ENCODE assay signal across 24 cellular contexts in the genomic region with DNA sequence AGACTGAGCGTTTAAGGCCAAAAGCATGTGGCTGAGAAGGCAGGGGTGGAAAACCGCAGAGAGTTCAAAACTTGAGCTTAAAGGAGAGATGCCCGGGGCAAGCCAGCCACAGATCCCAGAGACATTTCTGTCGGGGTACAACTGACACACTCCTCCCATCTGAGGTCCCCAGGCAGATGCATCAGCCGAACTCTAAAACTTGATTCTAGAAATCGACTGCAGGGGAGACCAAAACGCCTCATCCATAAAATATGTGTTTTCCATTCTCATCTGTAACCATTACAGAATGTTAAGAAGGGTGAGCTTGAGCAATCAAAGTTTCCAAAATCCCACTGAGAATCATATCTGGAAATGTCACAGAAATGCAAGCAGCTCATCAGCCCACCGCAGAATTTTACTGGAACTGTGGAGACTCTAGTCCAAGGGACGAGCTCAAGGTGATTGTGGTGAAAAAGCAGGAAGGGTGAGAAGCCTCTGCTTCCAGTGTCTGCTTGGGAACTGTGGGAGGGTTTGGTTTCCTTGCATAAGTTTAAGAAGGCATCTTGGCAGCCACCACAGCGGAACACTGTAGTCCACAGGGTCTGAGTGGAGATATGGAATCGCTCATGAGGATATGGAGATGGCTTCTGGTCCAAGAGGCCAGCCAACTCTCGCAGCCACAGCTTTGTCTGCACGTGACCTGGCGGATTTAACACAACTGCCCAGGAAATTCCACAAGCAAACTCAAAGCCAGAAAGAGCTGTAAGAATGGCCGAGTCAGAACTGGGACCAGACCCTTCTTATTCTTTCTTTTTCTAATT.
DNase-seq lines count a peak whose midpoint lies in the region; ATAC-seq and TF ChIP-seq lines count a peak whose summit lies in the region.
"Had no signal": no experiment of that assay in that cellular context is flagged by ENCODE, and none has a peak within 500 bp of the region (broad histone marks: within the 10 kb centered on the region; RNA-seq: fewer than 3 reads in every experiment).

No MANE protein-coding gene starts in this region.

- H3K4me1 Mint-ChIP-seq in H9 = no peaks in the 10 kb centered on the region

- H3K14ac ChIP-seq in H9 (ENCODE audit: insufficient read depth, low read length) = no peak overlapping the region

- no peaks in the 10 kb centered on the region for H3K9me3 Mint-ChIP-seq in H9
- H3K9me3 Mint-ChIP-seq: activated CD4-positive, alpha-beta memory T cell treated with anti-CD3 and anti-CD28 coated beads, Interleukin-2, amount 10 ng/mL, durations not matched to agents 7 days and 5 days; activated naive CD4-positive, alpha-beta T cell treated with anti-CD3 and anti-CD28 coated beads for 36 hours; effector memory CD8-positive, alpha-beta T cell; type B pancreatic cell had no signal

- H2BK5ac ChIP-seq in H9 (ENCODE audit: insufficient read length, low read length) = no peak overlapping the region

- H3K36me3 ChIP-seq in left ventricle myocardium inferior = peaks cover 44% of the 10 kb centered on the region
- H3K36me3 ChIP-seq in sigmoid colon = no peaks in the 10 kb centered on the region
- H3K36me3 ChIP-seq: ascending aorta had no signal

- no peak overlapping the region for H2BK15ac ChIP-seq in H9 (ENCODE audit: low read depth, low read length)

- no peak overlapping the region for H3T11ph ChIP-seq in H9 (ENCODE audit: low read length)

- H3K23ac ChIP-seq in H9 (ENCODE audit: insufficient read length, low read depth, low read length) = no peak overlapping the region

- no peak overlapping the region for H2BK20ac ChIP-seq in H9 (ENCODE audit: low read depth, low read length, poor library complexity, severe bottlenecking)

- peak; percentile 93 for ATAC-seq in Right ventricle myocardium inferior
- no peak for ATAC-seq in HG02970 (IDR thresholded peaks at IDR 0.05; ENCODE audit: low FRiP score, unreplicated experiment)
- ATAC-seq: effector memory CD8-positive, alpha-beta T cell; stimulated activated naive CD8-positive, alpha-beta T cell treated with anti-CD3 and anti-CD28 coated beads, Interleukin-15, Interleukin-2, amounts not matched to agents 100 U/mL and 50 U/mL, for 24 hours had no signal

- whole genome bisulfite sequencing in sigmoid colon, 2 donors = 84 to 92% methylated on average over 15 of the region's 15 CpGs
- WGBS in H9 (ENCODE audit: extremely low coverage, insufficient read length, low lambda C conversion rate) = no CpG with 5 or more reads among the region's 15 CpGs

- no peaks in the 10 kb centered on the region for H3K27me3 Mint-ChIP-seq in H9 (ENCODE audit: low read depth)
- H3K27me3 Mint-ChIP-seq: activated CD4-positive, alpha-beta memory T cell treated with anti-CD3 and anti-CD28 coated beads, Interleukin-2, amount 10 ng/mL, durations not matched to agents 7 days and 5 days; effector memory CD8-positive, alpha-beta T cell had no signal

- no peaks in the 10 kb centered on the region for H3K9me3 ChIP-seq in left ventricle myocardium inferior (replicated peaks)
- H3K9me3 ChIP-seq in sigmoid colon = no peaks in the 10 kb centered on the region
- H3K9me3 ChIP-seq in H9 (ENCODE audit: control insufficient read depth, low read depth, low read length) = no peaks in the 10 kb centered on the region
- H3K9me3 ChIP-seq: ascending aorta, BE2C, esophagus squamous epithelium, lower lobe of right lung, SK-N-SH had no signal

- no peaks in the 10 kb centered on the region for H4K20me1 ChIP-seq in H9 (ENCODE audit: control insufficient read depth, insufficient read depth, insufficient read length)

- no peak overlapping the region for H2BK120ac ChIP-seq in H9 (ENCODE audit: low read depth, low read length, poor library complexity, severe bottlenecking)

- TF ChIP-seq CTCF in left ventricle myocardium inferior (IDR thresholded peaks at IDR 0.05; ENCODE audit: borderline replicate concordance) (no peak), sigmoid colon (IDR thresholded peaks at IDR 0.05) (no peak), H9 (conservative IDR thresholded peaks at IDR 0.05) (no peak)

- intact Hi-C loops in Right ventricle myocardium inferior (cut with DNase I) = no loop called here
- intact Hi-C loops in cardiac septum (cut with DNase I) = no loop called here
- intact Hi-C loops in left ventricle myocardium inferior (cut with micrococcal nuclease) = no loop called here
- intact Hi-C loops in sigmoid colon (cut with DNase I) = no loop called here

- H4K8ac ChIP-seq in H9 (replicated peaks; ENCODE audit: insufficient read length, low read depth, low read length) = no peak overlapping the region

- H2BK12ac ChIP-seq in H9 (ENCODE audit: insufficient read length, low read depth, low read length) = no peak overlapping the region

- H3K4me3 ChIP-seq in left ventricle myocardium inferior (no peak overlapping the region), sigmoid colon (no peak overlapping the region)
- H3K4me3 ChIP-seq: esophagus squamous epithelium, lower lobe of right lung had no signal

- H3K27ac Mint-ChIP-seq in H9 = no peak overlapping the region; a peak in 2 of 7 replicates
- H3K27ac Mint-ChIP-seq: activated CD4-positive, alpha-beta memory T cell treated with anti-CD3 and anti-CD28 coated beads, Interleukin-2, amount 10 ng/mL, durations not matched to agents 7 days and 5 days; activated naive CD4-positive, alpha-beta T cell treated with anti-CD3 and anti-CD28 coated beads for 36 hours; type B pancreatic cell had no signal

- H3K27me3 ChIP-seq in left ventricle myocardium inferior (ENCODE audit: low read depth) (no peaks in the 10 kb centered on the region), sigmoid colon (no peaks in the 10 kb centered on the region), H9 (ENCODE audit: insufficient read depth, low read length) (no peaks in the 10 kb centered on the region)
- H3K27me3 ChIP-seq: ascending aorta, BE2C, esophagus squamous epithelium had no signal

- no peak overlapping the region for H3K27ac ChIP-seq in left ventricle myocardium inferior (replicated peaks)
- no peak overlapping the region for H3K27ac ChIP-seq in sigmoid colon
- H3K27ac ChIP-seq in H9 (ENCODE audit: insufficient read length, low read depth, low read length) = no peak overlapping the region
- H3K27ac ChIP-seq: KMS-11, lower lobe of right lung had no signal

- no peak overlapping the region for H4K5ac ChIP-seq in H9 (ENCODE audit: insufficient read length, low read depth, low read length)

- TF ChIP-seq EP300 in sigmoid colon (IDR thresholded peaks at IDR 0.05) = no peak

- TF ChIP-seq POLR2A in sigmoid colon (IDR thresholded peaks at IDR 0.05) = no peak

- no peaks in the 10 kb centered on the region for H3K4me1 ChIP-seq in left ventricle myocardium inferior
- H3K4me1 ChIP-seq in sigmoid colon = no peaks in the 10 kb centered on the region
- H3K4me1 ChIP-seq in H9 (ENCODE audit: insufficient read depth, low read length) = no peaks in the 10 kb centered on the region
- H3K4me1 ChIP-seq: ascending aorta, BE2C, esophagus squamous epithelium, lower lobe of right lung had no signal

- no peak overlapping the region for H3K4ac ChIP-seq in H9 (ENCODE audit: low read depth, low read length)

- H3K9ac ChIP-seq in H9 (ENCODE audit: extremely low read depth, insufficient read length, low read length) = no peak overlapping the region
- H3K9ac ChIP-seq: KMS-11, SK-N-SH had no signal

- H3K4me2 ChIP-seq in H9 (ENCODE audit: insufficient read depth, insufficient read length, low read length) = no peak overlapping the region
- H3K4me2 ChIP-seq: KMS-11, SK-N-SH had no signal

- no peak overlapping the region for H3K18ac ChIP-seq in H9 (ENCODE audit: insufficient read length, low read depth, low read length)

- no peaks in the 10 kb centered on the region for H3K79me1 ChIP-seq in H9 (ENCODE audit: insufficient read depth, low read depth, low read length, poor library complexity, severe bottlenecking)

- no peaks in the 10 kb centered on the region for H3K79me2 ChIP-seq in H9 (ENCODE audit: insufficient read depth, low read length)

- H3K56ac ChIP-seq in H9 (ENCODE audit: insufficient read length, low read depth, low read length) = no peak overlapping the region

- H3K23me2 ChIP-seq in H9 (ENCODE audit: insufficient read length, low read depth, low read length, poor library complexity, severe bottlenecking) = no peaks in the 10 kb centered on the region

- H4K91ac ChIP-seq in H9 (ENCODE audit: insufficient read length, low read depth, low read length) = no peak overlapping the region

- H3K4me3 Mint-ChIP-seq in H9 = no peak overlapping the region
- H3K4me3 Mint-ChIP-seq: activated CD4-positive, alpha-beta memory T cell treated with anti-CD3 and anti-CD28 coated beads, Interleukin-2, amount 10 ng/mL, durations not matched to agents 7 days and 5 days; activated naive CD4-positive, alpha-beta T cell treated with anti-CD3 and anti-CD28 coated beads for 36 hours; effector memory CD8-positive, alpha-beta T cell; type B pancreatic cell had no signal

- H2AK5ac ChIP-seq in H9 (ENCODE audit: insufficient read length, low read length) = no peak overlapping the region

- DNase-seq in Right ventricle myocardium inferior (ENCODE audit: missing footprints) = peak; percentile 77
- DNase-seq in cardiac septum (ENCODE audit: low spot score) = no peak
- DNase-seq in left ventricle myocardium inferior = peak; percentile 40
- peak; percentile 71 for DNase-seq in sigmoid colon
- DNase-seq in H9 = no peak
- DNase-seq in foreskin melanocyte = no peak
- DNase-seq in NCI-H510A (lab: John Stamatoyannopoulos, UW) = no peak
- DNase-seq: activated CD4-positive, alpha-beta memory T cell treated with anti-CD3 and anti-CD28 coated beads, Interleukin-2, amount 10 ng/mL, durations not matched to agents 7 days and 5 days; activated naive CD4-positive, alpha-beta T cell treated with anti-CD3 and anti-CD28 coated beads for 36 hours; activated T-cell treated with anti-CD3 and anti-CD28 coated beads, Interleukin-2, amount 50 U/mL, for 1 hour; BE2C; Calu3; effector memory CD8-positive, alpha-beta T cell; esophagus squamous epithelium; lower lobe of right lung; NCI-H1092 treated with DMSO at 0.1 percent for 48 hours; NCI-H2081; SK-N-SH; stimulated activated CD4-positive, alpha-beta T cell treated with anti-CD3 and anti-CD28 coated beads, Interleukin-1b, Interleukin-23, amount 100 ng/mL, for 48 hours; stimulated activated naive CD8-positive, alpha-beta T cell treated with anti-CD3 and anti-CD28 coated beads, Interleukin-15, Interleukin-2, amounts not matched to agents 100 U/mL and 50 U/mL, for 24 hours had no signal

- peaks cover 0 to 13% (median 3%) of the 10 kb centered on the region in 3 experiments; a peak in 3 of 7 replicates for H3K36me3 Mint-ChIP-seq in H9 (ENCODE audit: insufficient read depth in 1 of 3, low read depth in 3 of 3)

- no peak overlapping the region for H2AFZ ChIP-seq in H9 (ENCODE audit: low read length)

Comparison
In these comparisons a context has a peak if more than half of its experiments do, and no peak if none do; other contexts are left out.
1. DNase-seq: peak in Right ventricle myocardium inferior (single experiment), left ventricle myocardium inferior (single experiment) and sigmoid colon (single experiment); none in cardiac septum (single experiment), H9 (single experiment), foreskin melanocyte (single experiment) and NCI-H510A (single experiment).